In the genomic region with DNA sequence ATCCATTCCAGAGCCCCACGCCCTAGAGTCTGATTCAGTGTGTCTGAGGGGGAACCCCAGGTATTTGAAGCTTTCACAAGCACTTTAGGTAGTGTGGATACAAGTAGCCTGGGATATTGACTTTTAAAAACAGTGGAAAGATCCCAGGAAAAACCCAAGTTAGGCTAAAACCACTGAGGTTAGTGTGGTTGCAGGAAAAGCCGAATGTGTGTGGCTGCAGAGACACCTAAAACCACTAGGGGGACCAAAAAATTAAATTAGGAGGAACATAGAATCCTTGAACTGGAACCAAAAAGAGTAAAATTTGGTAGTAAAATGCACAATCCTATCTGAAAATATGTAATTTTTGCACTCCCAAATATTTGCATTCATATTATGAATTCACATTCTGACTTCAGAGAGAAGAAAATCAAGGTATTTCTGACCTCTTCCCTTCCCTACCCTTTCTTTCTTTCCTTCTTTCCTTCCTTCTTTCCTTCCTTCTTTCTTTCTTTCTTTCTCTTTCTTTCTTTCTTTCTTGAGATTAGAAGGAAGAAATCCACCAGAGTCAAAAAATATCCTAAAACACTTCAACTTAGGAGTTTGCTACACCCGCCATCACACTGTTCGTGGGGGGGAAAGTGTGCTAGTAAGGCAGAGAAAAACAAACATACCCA, we compare ENCODE assay signal across 9 cellular contexts. TPM values are rescaled to one million over a fixed set of nuclear protein-coding genes. Genes with fewer than 3 reads are reported as not detected.
DNase-seq lines count a peak whose midpoint lies in the region; ATAC-seq, FAIRE-seq and TF ChIP-seq lines count a peak whose summit lies in the region.
"Had no signal": no experiment of that assay in that cellular context is flagged by ENCODE, and none has a peak within 500 bp of the region (broad histone marks: within the 10 kb centered on the region; RNA-seq: fewer than 3 reads in every experiment).

No MANE protein-coding gene starts in this region.

- H4K20me1 ChIP-seq in H1 (replicated peaks in 1 of 2; ENCODE audit: control insufficient read depth in 1 of 2, insufficient read depth in 2 of 2, low read length in 2 of 2), result no peaks in the 10 kb centered on the region

- TF ChIP-seq POLR2A in H1 (IDR thresholded peaks at IDR 0.05; ENCODE audit: control extremely low read depth in 1 of 2, low read depth in 2 of 2, low read length in 2 of 2), result no peak

- no peak overlapping the region for H3K4me2 ChIP-seq in H1 (ENCODE audit: insufficient read depth in 1 of 2, low read depth in 2 of 2, low read length in 2 of 2)

- peak; percentile 36 to 40 for TF ChIP-seq RAD21 in H1 (IDR thresholded peaks at IDR 0.05 in 1 of 2, conservative IDR thresholded peaks at IDR 0.05 in 1 of 2; ENCODE audit: low read depth in 2 of 2, low read length in 2 of 2)

- H3K36me3 ChIP-seq in ACC112 (ENCODE audit: insufficient read depth, low read length) (no peaks in the 10 kb centered on the region), HEK293 (ENCODE audit: control insufficient read depth in 2 of 2, insufficient read depth in 1 of 2, low read length in 2 of 2) (no peaks in the 10 kb centered on the region), H1 (ENCODE audit: control insufficient read depth in 2 of 4, insufficient read depth in 4 of 4, low read length in 3 of 4) (no peaks in the 10 kb centered on the region)

- no peak overlapping the region for H4K8ac ChIP-seq in H1 (ENCODE audit: extremely low read depth, insufficient read depth, low read length)

- H2AFZ ChIP-seq in ACC112 (ENCODE audit: low read length, unreplicated experiment) (peak overlapping the region; percentile 47), H1 (ENCODE audit: low read length) (no peak overlapping the region)

- ATAC-seq in GM21825 (IDR thresholded peaks at IDR 0.05; ENCODE audit: unreplicated experiment), result no peak
- no peak for ATAC-seq in HG03095 (IDR thresholded peaks at IDR 0.05; ENCODE audit: unreplicated experiment)

- no peak for FAIRE-seq in H1 (lab: Jason Lieb, UNC)
- FAIRE-seq: endometrium had no signal

- no peak overlapping the region for H3K23ac ChIP-seq in H1 (ENCODE audit: insufficient read length)

- H3K4me1 ChIP-seq in ACC112 (ENCODE audit: control insufficient read depth, insufficient read depth, low read length, unreplicated experiment), result no peaks in the 10 kb centered on the region
- H3K4me1 ChIP-seq in HEK293 (ENCODE audit: control insufficient read depth, insufficient read depth, low read length), result no peaks in the 10 kb centered on the region
- no peaks in the 10 kb centered on the region for H3K4me1 ChIP-seq in H1 (replicated peaks in 1 of 4; ENCODE audit: control insufficient read depth in 3 of 4, insufficient read depth in 4 of 4, low read length in 3 of 4)

- H2BK20ac ChIP-seq in H1 (ENCODE audit: low read length), result no peak overlapping the region

- TF ChIP-seq EP300 in H1 (IDR thresholded peaks at IDR 0.05; ENCODE audit: borderline replicate concordance in 1 of 2, low read depth in 2 of 2, low read length in 2 of 2), result no peak

- H3K79me1 ChIP-seq in H1 (ENCODE audit: low read depth, low read length), result no peaks in the 10 kb centered on the region

- H3K79me2 ChIP-seq in ACC112 (ENCODE audit: control insufficient read depth, insufficient read depth, low read length, unreplicated experiment), result no peaks in the 10 kb centered on the region
- H3K79me2 ChIP-seq in H1 (ENCODE audit: control insufficient read depth in 1 of 2, insufficient read depth in 2 of 2, low read length in 2 of 2), result no peaks in the 10 kb centered on the region

- no peak overlapping the region for H3K9ac ChIP-seq in H1 (replicated peaks in 1 of 4; ENCODE audit: extremely low read depth in 1 of 4, low read depth in 3 of 4, low read length in 3 of 4)

- H3K23me2 ChIP-seq in H1 (ENCODE audit: low read depth, low read length), result no peaks in the 10 kb centered on the region

- no peak overlapping the region for H4K5ac ChIP-seq in H1 (ENCODE audit: insufficient read length, low read depth, low read length)

- TF ChIP-seq CTCF in HEK293 (tag by site-specific recombination; IDR thresholded peaks at IDR 0.05) (0 out of 2 replicates have a peak, but pooled peaks have one; percentile 28), H1 (IDR thresholded peaks at IDR 0.05; ENCODE audit: control extremely low read depth in 1 of 3, insufficient read depth in 1 of 3, low read depth in 1 of 3, low read length in 3 of 3) (peak in 2 of 3 experiments; percentile 38 to 56; a peak in 2 of 4 replicates)

- CTCF ChIA-PET in HEK293 (lab: Yijun Ruan, JAX) (interaction anchor here (0.5 to 2.0 kb wide), 10 partner anchors 8 to 566 kb away, joined by 3 to 6 read pairs (median 3); a partner anchor contains a TSS), H1 (lab: Charles Lee; ENCODE audit: partially characterized antibody) (interaction anchor here (0.6 to 1.9 kb wide), 19 partner anchors 8 to 193 kb away, joined by 3 to 14 read pairs (median 4); no protein-coding TSS in a partner anchor)

- no peak overlapping the region for H2AK5ac ChIP-seq in H1 (ENCODE audit: low read depth, low read length)

- no peak overlapping the region for H3K18ac ChIP-seq in H1 (ENCODE audit: extremely low read depth, low read length)

- H3K27me3 ChIP-seq in ACC112 (ENCODE audit: insufficient read depth, low read length) (no peaks in the 10 kb centered on the region), H1 (replicated peaks in 1 of 4; ENCODE audit: control insufficient read depth in 3 of 4, extremely low read depth in 1 of 4, insufficient read depth in 3 of 4, low read length in 3 of 4) (no peaks in the 10 kb centered on the region)

- no peak overlapping the region for H2BK15ac ChIP-seq in H1 (ENCODE audit: low read length)

- WGBS in H1 (ENCODE audit: extremely low coverage in 1 of 2, insufficient coverage in 1 of 2, insufficient read length in 1 of 2, insufficient replicate concordance in 2 of 2, low coverage in 1 of 2, low lambda C conversion rate in 2 of 2, missing lambda C conversion rate in 1 of 2), 2 experiments, result 72% methylated on average over 4 of the region's 4 CpGs; no CpG with 5 or more reads in 1 of the 2 experiments

- H2BK5ac ChIP-seq in H1 (ENCODE audit: low read depth, low read length), result no peak overlapping the region

- POLR2A ChIA-PET in HEK293 (lab: Yijun Ruan, JAX) (no interaction called here), H1 (lab: Charles Lee; ENCODE audit: partially characterized antibody) (no interaction called here)

- no peak overlapping the region for H3K27ac ChIP-seq in ACC112 (ENCODE audit: low read depth, low read length)
- no peak overlapping the region for H3K27ac ChIP-seq in HEK293 (ENCODE audit: extremely low read depth, low read depth, low read length)
- H3K27ac ChIP-seq in H1 (ENCODE audit: low read depth, low read length), result no peak overlapping the region

- no peak overlapping the region for H3K4ac ChIP-seq in H1 (replicated peaks; ENCODE audit: insufficient read length, low read depth, low read length)

- H3K9me3 ChIP-seq in HEK293 (ENCODE audit: control insufficient read depth, insufficient read depth, low read depth, low read length) (no peaks in the 10 kb centered on the region), H1 (ENCODE audit: insufficient read depth in 2 of 2, low read depth in 1 of 2, low read length in 1 of 2) (no peaks in the 10 kb centered on the region)

- no peak overlapping the region for H3K56ac ChIP-seq in H1 (replicated peaks; ENCODE audit: insufficient read length, low read depth, low read length)

- DNase-seq in ELF-1 (ENCODE audit: low read depth, low spot score) (peak; percentile 11), NCI-H2171 (lab: John Stamatoyannopoulos, UW) (peak; percentile 27), H1 (ENCODE audit: low read depth in 1 of 2, low spot score in 2 of 2) (no peak), renal cortical epithelial cell (ENCODE audit: low read depth) (peak; percentile 9)

- H3K14ac ChIP-seq in H1 (ENCODE audit: insufficient read length), result no peak overlapping the region

- H3K4me3 ChIP-seq in ACC112 (ENCODE audit: low read depth, low read length), result no peak overlapping the region
- H3K4me3 ChIP-seq in HEK293 (ENCODE audit: low read depth, low read length), result no peak overlapping the region
- no peak overlapping the region for H3K4me3 ChIP-seq in H1 (ENCODE audit: extremely low read depth in 1 of 4, insufficient read depth in 2 of 4, low read depth in 3 of 4, low read length in 4 of 4)

- H4K91ac ChIP-seq in H1 (replicated peaks; ENCODE audit: insufficient read length, low read length), result no peak overlapping the region

- H2BK120ac ChIP-seq in H1 (replicated peaks; ENCODE audit: low read depth, low read length), result no peak overlapping the region

- H2BK12ac ChIP-seq in H1 (ENCODE audit: low read depth, low read length), result no peak overlapping the region

TF ChIP-seq in HEK293, 187 proteins besides CTCF, POLR2A, EP300 and RAD21 (continues in another document):
- TF ChIP-seq ZNF433 (tag by site-specific recombination; IDR thresholded peaks at IDR 0.05; ENCODE audit: low read depth) (no peak), ZNF112 (tag by site-specific recombination; IDR thresholded peaks at IDR 0.05) (no peak)

TF ChIP-seq in H1, 55 proteins besides CTCF, POLR2A, EP300 and RAD21:
- no peak for TF ChIP-seq RBBP5 (IDR thresholded peaks at IDR 0.05; ENCODE audit: borderline replicate concordance, low read depth, low read length)
- no peak for TF ChIP-seq PHF8 (conservative IDR thresholded peaks at IDR 0.05; ENCODE audit: low read depth, low read length)
- TF ChIP-seq, protein P1, sequence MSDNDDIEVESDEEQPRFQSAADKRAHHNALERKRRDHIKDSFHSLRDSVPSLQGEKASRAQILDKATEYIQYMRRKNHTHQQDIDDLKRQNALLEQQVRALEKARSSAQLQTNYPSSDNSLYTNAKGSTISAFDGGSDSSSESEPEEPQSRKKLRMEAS (IDR thresholded peaks at IDR 0.05), result no peak
- no peak for TF ChIP-seq BACH1 (IDR thresholded peaks at IDR 0.05; ENCODE audit: low read length)
- no peak for TF ChIP-seq FOSL1 (IDR thresholded peaks at IDR 0.05; ENCODE audit: insufficient read depth, low read depth, low read length)
- TF ChIP-seq EGR1 (IDR thresholded peaks at IDR 0.05; ENCODE audit: borderline replicate concordance, low read depth, low read length), result no peak

RNA-seq across cellular contexts. Expression of a gene that starts 37.8 kb away (rescaled TPM):
- total RNA-seq in H1 (2021; fragmentation: NEBNext Ultra II Directional; extraction: Animal tissue kit (Norgen Biotek cat#: 25700)), result 4.4 and 5.1 TPM in 2 replicates
- 2.9 and 6.7 TPM in 2 replicates for polyA plus RNA-seq in H1 (2011; rRNA removed)
- 2.6 TPM for polyA plus RNA-seq in H1 (2011; cell fraction: cytosol; rRNA removed)
- 19.5 TPM for polyA plus RNA-seq in H1 (2011; cell fraction: nucleus; rRNA removed)
- polyA plus RNA-seq in H1 (2012, experiment 1 of 2), result 1.3 to 2.1 TPM (median 1.8 TPM) in 4 replicates
- polyA plus RNA-seq in H1 (2012, experiment 2 of 2), result 0.45 TPM
- polyA plus RNA-seq in H1 (2013, experiment 1 of 2), result 3.8 TPM
- 2.7 TPM for polyA plus RNA-seq in H1 (2013, experiment 2 of 2)
- 18.2 and 24.4 TPM in 2 replicates for polyA minus RNA-seq in H1 (2011; rRNA and poly(A)+ RNA removed)
- 10.7 TPM for polyA minus RNA-seq in H1 (2011; cell fraction: cytosol; rRNA and poly(A)+ RNA removed)
- polyA minus RNA-seq in H1 (2011; cell fraction: nucleus; rRNA and poly(A)+ RNA removed), result 58.2 TPM
- total RNA-seq in renal cortical epithelial cell, result 0.35 and 0.52 TPM in 2 replicates

Comparison
In these comparisons a context has a peak if more than half of its experiments do, and no peak if none do; other contexts are left out.
1. DNase-seq: peak in ELF-1 (single experiment), NCI-H2171 (single experiment) and renal cortical epithelial cell (single experiment); none in H1 (0 of 2).